In the genomic region with DNA sequence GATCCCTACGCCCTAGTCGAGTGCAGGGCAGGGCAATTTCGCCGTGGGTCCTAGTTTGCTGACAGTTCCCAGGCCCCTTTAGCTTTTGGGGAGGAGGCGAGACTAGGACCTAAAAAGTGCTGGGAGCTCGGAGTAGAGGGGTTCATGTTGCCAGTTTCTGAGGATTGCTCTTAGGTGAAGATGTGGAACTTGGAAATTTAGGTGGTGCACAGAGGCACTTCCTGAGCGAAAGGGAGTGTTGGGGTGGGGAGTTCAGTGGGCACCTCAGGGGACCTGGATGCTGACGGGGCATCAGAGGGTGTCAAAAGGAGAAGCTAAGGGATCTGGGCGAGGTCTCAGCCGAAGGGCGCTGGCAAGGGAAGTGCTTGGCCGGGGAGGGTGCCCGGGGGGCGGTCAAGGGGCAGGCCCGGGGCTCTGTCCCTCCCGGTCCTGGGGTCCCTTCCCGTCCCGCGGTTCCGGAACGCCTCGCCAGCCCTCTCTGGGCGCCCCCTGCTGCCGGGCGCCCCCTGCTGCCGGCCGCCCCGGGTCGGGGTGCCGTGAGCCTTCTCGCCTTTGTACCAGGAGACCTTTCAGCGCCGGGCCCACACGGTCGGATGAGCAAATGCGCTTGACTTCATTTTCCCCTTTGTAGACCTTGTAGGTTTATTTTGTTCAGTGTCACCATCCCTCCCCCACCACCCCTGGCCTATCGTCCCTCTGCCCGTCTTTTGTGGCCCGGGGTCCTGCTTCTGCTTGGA, we compare ENCODE assay signal across 1 cellular context.
TF ChIP-seq lines count a peak whose summit lies in the region.

No MANE protein-coding gene starts in this region.

TF ChIP-seq in IMR-90, 13 proteins besides CTCF, POLR2A, EP300 and RAD21:
- TF ChIP-seq CHD1 (IDR thresholded peaks at IDR 0.05; ENCODE audit: low read depth, low read length) (no peak), SMC3 (IDR thresholded peaks at IDR 0.05; ENCODE audit: low read depth, low read length) (peak; percentile 35)
- TF ChIP-seq, protein P1, sequence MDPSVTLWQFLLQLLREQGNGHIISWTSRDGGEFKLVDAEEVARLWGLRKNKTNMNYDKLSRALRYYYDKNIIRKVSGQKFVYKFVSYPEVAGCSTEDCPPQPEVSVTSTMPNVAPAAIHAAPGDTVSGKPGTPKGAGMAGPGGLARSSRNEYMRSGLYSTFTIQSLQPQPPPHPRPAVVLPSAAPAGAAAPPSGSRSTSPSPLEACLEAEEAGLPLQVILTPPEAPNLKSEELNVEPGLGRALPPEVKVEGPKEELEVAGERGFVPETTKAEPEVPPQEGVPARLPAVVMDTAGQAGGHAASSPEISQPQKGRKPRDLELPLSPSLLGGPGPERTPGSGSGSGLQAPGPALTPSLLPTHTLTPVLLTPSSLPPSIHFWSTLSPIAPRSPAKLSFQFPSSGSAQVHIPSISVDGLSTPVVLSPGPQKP (IDR thresholded peaks at IDR 0.05; ENCODE audit: borderline replicate concordance, low read depth, low read length) = no peak
